ENCODE assay signal across 8 cellular contexts in genomic region chr5:170681013-170681433, GRCh38.
DNase-seq lines count a peak whose midpoint lies in the region; ATAC-seq, FAIRE-seq and TF ChIP-seq lines count a peak whose summit lies in the region.

No MANE protein-coding gene starts in this region.

- intact Hi-C loops in natural killer cell (cut with micrococcal nuclease), result no loop called here

- no peak overlapping the region for H2AFZ ChIP-seq in H1 (ENCODE audit: low read length)

- H2AK5ac ChIP-seq in H1 (ENCODE audit: low read depth, low read length), result no peak overlapping the region

- H3K9ac ChIP-seq in H1 (replicated peaks in 1 of 4; ENCODE audit: extremely low read depth in 1 of 4, low read depth in 3 of 4, low read length in 3 of 4), result no peak overlapping the region

- H2BK15ac ChIP-seq in H1 (ENCODE audit: low read length), result no peak overlapping the region

- TF ChIP-seq RAD21 in H1 (IDR thresholded peaks at IDR 0.05 in 1 of 2, conservative IDR thresholded peaks at IDR 0.05 in 1 of 2; ENCODE audit: low read depth in 2 of 2, low read length in 2 of 2), result peak in 1 of 2 experiments; percentile 14; a peak in 1 of 4 replicates

- H3K23me2 ChIP-seq in H1 (ENCODE audit: low read depth, low read length), result peaks cover 4% of the 10 kb centered on the region

- peak overlapping the region; percentile 36 to 59 (median 57); a peak in 7 of 8 replicates for H3K4me3 ChIP-seq in H1 (ENCODE audit: extremely low read depth in 1 of 4, insufficient read depth in 2 of 4, low read depth in 3 of 4, low read length in 4 of 4)

- no peaks in the 10 kb centered on the region for H3K36me3 Mint-ChIP-seq in HFFc6 (ENCODE audit: low read depth)
- H3K36me3 Mint-ChIP-seq in natural killer cell, result no peaks in the 10 kb centered on the region

- no peak overlapping the region for H3K56ac ChIP-seq in H1 (replicated peaks; ENCODE audit: insufficient read length, low read depth, low read length)

- H2BK12ac ChIP-seq in H1 (ENCODE audit: low read depth, low read length), result no peak overlapping the region

- H3K4ac ChIP-seq in H1 (replicated peaks; ENCODE audit: insufficient read length, low read depth, low read length), result no peak overlapping the region

- TF ChIP-seq EP300 in H1 (IDR thresholded peaks at IDR 0.05; ENCODE audit: borderline replicate concordance in 1 of 2, low read depth in 2 of 2, low read length in 2 of 2), result no peak

- no peak for TF ChIP-seq POLR2A in H1 (IDR thresholded peaks at IDR 0.05; ENCODE audit: control extremely low read depth in 1 of 2, low read depth in 2 of 2, low read length in 2 of 2)
- TF ChIP-seq POLR2A in GM18505 (IDR thresholded peaks at IDR 0.05; ENCODE audit: borderline replicate concordance, extremely low read depth, insufficient read depth, insufficient read length), result no peak

- no peaks in the 10 kb centered on the region for H3K79me1 ChIP-seq in H1 (ENCODE audit: low read depth, low read length)

- DNase-seq in GM10266 (ENCODE audit: extremely low spot score), result peak; percentile 28
- no peak for DNase-seq in HFFc6
- peak; percentile 70 for DNase-seq in RPMI8226
- peak in 1 of 2 experiments; percentile 88 for DNase-seq in H1 (ENCODE audit: low read depth in 1 of 2, low spot score in 2 of 2)
- DNase-seq in natural killer cell, result no peak
- no peak for DNase-seq in hypothalamus (lab: John Stamatoyannopoulos, UW)
- no peak for DNase-seq in SW 1271 (lab: John Stamatoyannopoulos, UW)

- ATAC-seq in natural killer cell (peak; percentile 54 to 85 (median 60)), GM18505 (IDR thresholded peaks at IDR 0.05; ENCODE audit: unreplicated experiment) (no peak)

- H3K27ac Mint-ChIP-seq in HFFc6, result no peak overlapping the region
- no peak overlapping the region for H3K27ac Mint-ChIP-seq in natural killer cell

- H3K18ac ChIP-seq in H1 (ENCODE audit: extremely low read depth, low read length), result no peak overlapping the region

- H3K27me3 ChIP-seq in H1 (replicated peaks in 1 of 4; ENCODE audit: control insufficient read depth in 3 of 4, extremely low read depth in 1 of 4, insufficient read depth in 3 of 4, low read length in 3 of 4), result peaks cover 6 to 15% (median 11%) of the 10 kb centered on the region in 4 experiments

- no peaks in the 10 kb centered on the region for H3K9me3 ChIP-seq in H1 (ENCODE audit: insufficient read depth in 2 of 2, low read depth in 1 of 2, low read length in 1 of 2)

- CTCF ChIA-PET in H1 (lab: Charles Lee; ENCODE audit: partially characterized antibody), result interaction anchor here (0.7 to 3.0 kb wide), 8 partner anchors 11 to 216 kb away, joined by 3 to 11 read pairs (median 3); no protein-coding TSS in a partner anchor

- H3K4me1 Mint-ChIP-seq in HFFc6 (ENCODE audit: low read depth), result no peaks in the 10 kb centered on the region
- H3K4me1 Mint-ChIP-seq in natural killer cell, result peaks cover 0 to 10% of the 10 kb centered on the region in 2 donors

- no peak overlapping the region for H4K91ac ChIP-seq in H1 (replicated peaks; ENCODE audit: insufficient read length, low read length)

- H3K27ac ChIP-seq in H1 (ENCODE audit: low read depth, low read length), result no peak overlapping the region

- H3K27me3 Mint-ChIP-seq in HFFc6 (ENCODE audit: insufficient read depth), result peaks cover 2% of the 10 kb centered on the region
- peaks cover 31 to 41% of the 10 kb centered on the region in 2 donors for H3K27me3 Mint-ChIP-seq in natural killer cell (ENCODE audit: low read depth in 2 of 2)

- H3K9me3 Mint-ChIP-seq in HFFc6 (peaks cover 5% of the 10 kb centered on the region; the same call in 1 of the 2 replicates), natural killer cell (no peaks in the 10 kb centered on the region)

- H4K5ac ChIP-seq in H1 (ENCODE audit: insufficient read length, low read depth, low read length), result no peak overlapping the region

- no peak overlapping the region for H2BK5ac ChIP-seq in H1 (ENCODE audit: low read depth, low read length)

- peak overlapping the region; percentile 74 to 99 for H3K4me2 ChIP-seq in H1 (ENCODE audit: insufficient read depth in 1 of 2, low read depth in 2 of 2, low read length in 2 of 2)

- H4K8ac ChIP-seq in H1 (ENCODE audit: extremely low read depth, insufficient read depth, low read length), result no peak overlapping the region

- TF ChIP-seq CTCF in GM10266 (IDR thresholded peaks at IDR 0.05; ENCODE audit: control insufficient read depth, insufficient read depth, low read depth, missing control alignments) (no peak), HFFc6 (IDR thresholded peaks at IDR 0.05) (no peak), H1 (IDR thresholded peaks at IDR 0.05; ENCODE audit: control extremely low read depth in 1 of 3, insufficient read depth in 1 of 3, low read depth in 1 of 3, low read length in 3 of 3) (no peak), natural killer cell (IDR thresholded peaks at IDR 0.05) (no peak)

- no peaks in the 10 kb centered on the region for H4K20me1 ChIP-seq in H1 (replicated peaks in 1 of 2; ENCODE audit: control insufficient read depth in 1 of 2, insufficient read depth in 2 of 2, low read length in 2 of 2)

- WGBS in H1 (ENCODE audit: extremely low coverage in 1 of 2, insufficient coverage in 1 of 2, insufficient read length in 1 of 2, insufficient replicate concordance in 2 of 2, low coverage in 1 of 2, low lambda C conversion rate in 2 of 2, missing lambda C conversion rate in 1 of 2), 2 experiments, result 5% methylated on average over 28 of the region's 28 CpGs; no CpG with 5 or more reads in 1 of the 2 experiments

- POLR2A ChIA-PET in H1 (lab: Charles Lee; ENCODE audit: partially characterized antibody), result no interaction called here

- H3K23ac ChIP-seq in H1 (ENCODE audit: insufficient read length), result no peak overlapping the region

- H2BK120ac ChIP-seq in H1 (replicated peaks; ENCODE audit: low read depth, low read length), result no peak overlapping the region

- no peaks in the 10 kb centered on the region for H3K79me2 ChIP-seq in H1 (ENCODE audit: control insufficient read depth in 1 of 2, insufficient read depth in 2 of 2, low read length in 2 of 2)

- no peak overlapping the region for H2BK20ac ChIP-seq in H1 (ENCODE audit: low read length)

- FAIRE-seq in H1 (lab: Jason Lieb, UNC), result peak; percentile 86

- H3K36me3 ChIP-seq in H1 (ENCODE audit: control insufficient read depth in 2 of 4, insufficient read depth in 4 of 4, low read length in 3 of 4), result no peaks in the 10 kb centered on the region

- H3K4me1 ChIP-seq in H1 (replicated peaks in 1 of 4; ENCODE audit: control insufficient read depth in 3 of 4, insufficient read depth in 4 of 4, low read length in 3 of 4), result peaks cover 0 to 7% (median 2%) of the 10 kb centered on the region in 4 experiments; a peak in 2 of 7 replicates

- H3K14ac ChIP-seq in H1 (ENCODE audit: insufficient read length), result no peak overlapping the region

- H3K4me3 Mint-ChIP-seq in HFFc6 (peak overlapping the region; percentile 31; the same call in 1 of the 2 replicates), natural killer cell (no peak overlapping the region)

TF ChIP-seq in H1, 55 proteins besides CTCF, POLR2A, EP300 and RAD21 (continues in another document):
- TF ChIP-seq RXRA (IDR thresholded peaks at IDR 0.05; ENCODE audit: insufficient read depth, low read depth, low read length), result no peak
- no peak for TF ChIP-seq POLR2AphosphoS5 (IDR thresholded peaks at IDR 0.05; ENCODE audit: low read depth, low read length)
- peak; percentile 97 for TF ChIP-seq SAP30 (IDR thresholded peaks at IDR 0.05; ENCODE audit: insufficient read depth, insufficient replicate concordance, low read length)
- TF ChIP-seq ATF2 (IDR thresholded peaks at IDR 0.05; ENCODE audit: low read length), result no peak
- no peak for TF ChIP-seq GABPA (IDR thresholded peaks at IDR 0.05; ENCODE audit: borderline replicate concordance, insufficient read depth, low read length)
- TF ChIP-seq CEBPB (IDR thresholded peaks at IDR 0.05; ENCODE audit: low read depth, low read length), result no peak
- peak; percentile 27 for TF ChIP-seq CREB1 (IDR thresholded peaks at IDR 0.05)
- TF ChIP-seq SP2 (IDR thresholded peaks at IDR 0.05; ENCODE audit: low read length), result no peak
- peak; percentile 89 to 96; a peak in 3 of 4 replicates for TF ChIP-seq HDAC2 (IDR thresholded peaks at IDR 0.05; ENCODE audit: borderline replicate concordance in 1 of 2, low read depth in 2 of 2, low read length in 2 of 2)
- 0 out of 2 replicates have a peak, but pooled peaks have one; percentile 25 for TF ChIP-seq TEAD4 (IDR thresholded peaks at IDR 0.05; ENCODE audit: low read depth, low read length)
- no peak for TF ChIP-seq SUZ12 (IDR thresholded peaks at IDR 0.05; ENCODE audit: low read length)
- TF ChIP-seq BRCA1 (IDR thresholded peaks at IDR 0.05; ENCODE audit: low read depth, low read length), result no peak
- no peak for TF ChIP-seq SP4 (IDR thresholded peaks at IDR 0.05; ENCODE audit: low read length)
- TF ChIP-seq SIN3A (conservative IDR thresholded peaks at IDR 0.05 in 1 of 2, IDR thresholded peaks at IDR 0.05 in 1 of 2; ENCODE audit: low read depth in 1 of 2, low read length in 2 of 2), result peak; percentile 99
- TF ChIP-seq GTF2F1 (IDR thresholded peaks at IDR 0.05; ENCODE audit: borderline replicate concordance, low read depth, low read length), result no peak
- 0 out of 2 replicates have a peak, but pooled peaks have one; percentile 49 for TF ChIP-seq E2F6 (IDR thresholded peaks at IDR 0.05)
- no peak for TF ChIP-seq ATF3 (IDR thresholded peaks at IDR 0.05; ENCODE audit: insufficient read depth, low read depth, low read length)

Comparison
In these comparisons a context has a peak if more than half of its experiments do, and no peak if none do; other contexts are left out.
1. DNase-seq: peak in GM10266 (single experiment) and RPMI8226 (single experiment); none in HFFc6 (single experiment), natural killer cell (single experiment), hypothalamus (0 of 51) and SW 1271 (0 of 2).